ENCODE assay signal across 7 cellular contexts in the genomic region with DNA sequence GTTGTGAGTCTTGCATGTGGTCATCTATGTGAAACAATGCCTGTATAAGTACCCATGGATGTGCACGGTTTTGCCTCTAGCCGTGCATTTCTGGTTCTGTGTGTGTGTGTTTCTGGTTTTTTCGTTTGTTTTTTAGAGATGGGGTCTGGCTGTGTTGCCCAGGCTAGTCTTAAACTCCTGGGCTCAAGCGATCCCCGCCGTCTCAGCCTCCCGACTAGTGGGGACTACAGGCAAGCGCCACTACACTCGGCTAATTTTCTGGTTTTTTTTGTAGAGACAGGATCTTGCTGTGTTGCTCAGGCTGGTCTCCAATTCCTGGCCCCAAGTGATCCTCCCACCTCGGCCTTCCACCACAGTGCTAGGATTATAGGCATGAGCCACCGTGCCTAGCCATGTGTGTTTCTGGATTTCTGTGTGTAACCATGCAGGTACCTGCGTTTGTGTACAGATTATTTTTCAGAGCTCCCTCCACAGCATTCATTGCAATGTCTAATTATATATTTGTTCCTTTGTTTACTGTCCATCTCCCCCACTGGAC. TPM values are rescaled to one million over a fixed set of nuclear protein-coding genes. Genes with fewer than 3 reads are reported as not detected.
A peak's percentile ranks its signal among the peaks of the same experiment; 100 is the strongest.
DNase-seq lines count a peak whose midpoint lies in the region; ATAC-seq and TF ChIP-seq lines count a peak whose summit lies in the region.
"Had no signal": no experiment of that assay in that cellular context is flagged by ENCODE, and none has a peak within 500 bp of the region (broad histone marks: within the 10 kb centered on the region; RNA-seq: fewer than 3 reads in every experiment).

No MANE protein-coding gene starts in this region.

- H3K27ac ChIP-seq in OCI-LY1 (ENCODE audit: low read depth, low read length, poor library complexity, severe bottlenecking) (no peak overlapping the region), skin epidermis (peak overlapping the region in 20 of 21 experiments; percentile 69 to 99 (median 96))

- peak overlapping the region; percentile 92 for H3K4me2 ChIP-seq in OCI-LY1 (ENCODE audit: low read length)

- DNase-seq in chondrocyte (ENCODE audit: low spot score) = no peak
- DNase-seq in HCEC 1CT = no peak
- DNase-seq: NCI-H1092 treated with DMSO at 0.1 percent for 48 hours had no signal

- peaks cover 58% of the 10 kb centered on the region for H3K4me1 Mint-ChIP-seq in chondrocyte (ENCODE audit: low read depth)

- peak overlapping the region; percentile 97 for H3K27ac Mint-ChIP-seq in chondrocyte (ENCODE audit: unreplicated experiment)

- H3K9me3 Mint-ChIP-seq in chondrocyte (ENCODE audit: low read depth) = no peaks in the 10 kb centered on the region

- TF ChIP-seq CTCF in OCI-LY1 (IDR thresholded peaks at IDR 0.05; ENCODE audit: low read length) (no peak), chondrocyte (IDR thresholded peaks at IDR 0.05) (no peak)

- no peaks in the 10 kb centered on the region for H3K9me3 ChIP-seq in OCI-LY1 (ENCODE audit: low read length)

- H2AFZ ChIP-seq in OCI-LY1 (ENCODE audit: low read length) = no peak overlapping the region

- ATAC-seq in GM21526 (IDR thresholded peaks at IDR 0.05; ENCODE audit: low FRiP score, unreplicated experiment) = no peak
- ATAC-seq: SK-N-SH treated with all-trans-retinoic acid at 6 μM for 48 hours had no signal

- H3K4me3 Mint-ChIP-seq in chondrocyte (ENCODE audit: unreplicated experiment) = peak overlapping the region; percentile 75

- H3K9ac ChIP-seq in OCI-LY1 (ENCODE audit: low read length) = no peak overlapping the region

- peaks cover 35% of the 10 kb centered on the region for H3K4me1 ChIP-seq in OCI-LY1 (ENCODE audit: insufficient read depth, low read length, severe bottlenecking)

- 0 out of 2 replicates have a peak, but pooled peaks cover 3% of the 10 kb centered on the region for H3K27me3 ChIP-seq in OCI-LY1 (ENCODE audit: insufficient read depth, low read length)

- H3K36me3 ChIP-seq in OCI-LY1 (ENCODE audit: insufficient read depth, low read length) = no peaks in the 10 kb centered on the region

- no peaks in the 10 kb centered on the region for H3K79me2 ChIP-seq in OCI-LY1 (ENCODE audit: insufficient read depth, low read length)

- H4K20me1 ChIP-seq in OCI-LY1 (ENCODE audit: insufficient read depth, low read length) = no peaks in the 10 kb centered on the region

- H3F3A ChIP-seq in OCI-LY1 (ENCODE audit: insufficient read depth, low read length) = no peaks in the 10 kb centered on the region; the same call in 1 of the 2 replicates

- no peaks in the 10 kb centered on the region for H3K36me3 Mint-ChIP-seq in chondrocyte (ENCODE audit: low read depth)

- H3K27me3 Mint-ChIP-seq in chondrocyte (ENCODE audit: low read depth) = no peaks in the 10 kb centered on the region

- H3K9me2 ChIP-seq in OCI-LY1 (ENCODE audit: low read depth, low read length) = no peaks in the 10 kb centered on the region

- H3K4me3 ChIP-seq in OCI-LY1 (ENCODE audit: low read depth, low read length, poor library complexity, severe bottlenecking) = no peak overlapping the region
- no peak overlapping the region for H3K4me3 ChIP-seq in skin epidermis

RNA-seq across cellular contexts. Expression of a gene that starts 15.9 kb away (rescaled TPM):
- total RNA-seq in chondrocyte = 25.5 to 50.9 TPM (median 43.8 TPM) in 3 replicates

RNA-seq across cellular contexts. Expression of a gene that starts 28.2 kb away (rescaled TPM):
- total RNA-seq in chondrocyte = 72.4 to 93.1 TPM (median 77.9 TPM) in 3 replicates

RNA-seq across cellular contexts. Expression of a gene that starts 44.9 kb away (rescaled TPM):
- 11.5 to 16.0 TPM (median 13.7 TPM) in 3 replicates for total RNA-seq in chondrocyte

RNA-seq across cellular contexts. Expression of a gene that starts 45.5 kb away (rescaled TPM):
- 7.3 to 10.4 TPM (median 9.6 TPM) in 3 replicates for total RNA-seq in chondrocyte

RNA-seq across cellular contexts. Expression of a gene that starts 46.3 kb away (rescaled TPM):
- 0.52 to 0.63 TPM in 2 of 3 replicates, not detected in the other for total RNA-seq in chondrocyte
